21 cellular contexts compared by ENCODE assay signal in the genomic region with DNA sequence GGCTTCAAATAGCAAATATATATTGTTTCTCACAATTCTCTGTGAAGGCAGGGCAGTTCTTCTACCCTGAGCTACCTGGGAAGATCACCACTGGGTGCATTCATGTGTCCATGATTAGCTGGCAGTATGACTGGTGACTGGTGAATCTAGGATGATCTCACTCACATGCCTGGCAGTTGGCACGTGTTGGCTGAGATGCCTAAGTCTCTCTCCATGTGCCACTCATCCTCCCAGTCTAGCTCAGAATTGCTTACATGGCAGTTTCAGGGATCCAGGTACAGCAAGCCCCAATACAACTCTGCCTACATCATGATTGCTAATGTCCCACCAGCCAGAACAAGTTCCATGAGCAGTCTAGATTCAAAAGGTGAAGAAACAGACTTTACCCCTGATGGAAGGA.
"Had no signal": no experiment of that assay in that cellular context is flagged by ENCODE, and none has a peak within 500 bp of the region (broad histone marks: within the 10 kb centered on the region; RNA-seq: fewer than 3 reads in every experiment).

No MANE protein-coding gene starts in this region.

- H3K4me3 Mint-ChIP-seq: activated CD8-positive, alpha-beta T cell treated with anti-CD3 and anti-CD28 coated beads, Interleukin-2, amount 10 ng/mL, durations not matched to agents 7 days and 5 days; activated T-cell treated with anti-CD3 and anti-CD28 coated beads, Interleukin-2, amount 50 U/mL, for 72 hours; dendritic cell treated with granulocyte-macrophage colony-stimulating factor and Interleukin-4, amounts not matched to agents 40 ng/mL and 50 ng/mL, for 4 days; naive B cell; stimulated activated naive B cell treated with anti-CD40 and anti-IgM and Interleukin-4, amounts not matched to agents 10 μg/mL and 1 μg/mL and 100 μg/mL, for 72 hours; T-helper 17 cell had no signal

- H3K4me1 Mint-ChIP-seq: naive B cell; stimulated activated naive B cell treated with anti-CD40 and anti-IgM and Interleukin-4, amounts not matched to agents 10 μg/mL and 1 μg/mL and 100 μg/mL, for 72 hours; T-helper 17 cell had no signal

- FAIRE-seq: islet of Langerhans, urothelium cell line had no signal

- H3K9me3 ChIP-seq: thyroid gland had no signal

- H3K27ac Mint-ChIP-seq: activated CD8-positive, alpha-beta T cell treated with anti-CD3 and anti-CD28 coated beads, Interleukin-2, amount 10 ng/mL, durations not matched to agents 7 days and 5 days; activated naive CD4-positive, alpha-beta T cell treated with anti-CD3 and anti-CD28 coated beads, Interleukin-2, amount 50 U/mL, for 72 hours; activated T-cell treated with anti-CD3 and anti-CD28 coated beads, Interleukin-2, amount 50 U/mL, for 72 hours; dendritic cell treated with granulocyte-macrophage colony-stimulating factor and Interleukin-4, amounts not matched to agents 40 ng/mL and 50 ng/mL, for 4 days; naive B cell; stimulated activated naive B cell treated with anti-CD40 and anti-IgM and Interleukin-4, amounts not matched to agents 10 μg/mL and 1 μg/mL and 100 μg/mL, for 72 hours; T-helper 17 cell had no signal

- H3K27me3 ChIP-seq: left lung, neutrophil, thyroid gland had no signal

- H3K36me3 Mint-ChIP-seq: activated naive CD4-positive, alpha-beta T cell treated with anti-CD3 and anti-CD28 coated beads, Interleukin-2, amount 50 U/mL, for 72 hours; naive B cell; stimulated activated naive B cell treated with anti-CD40 and anti-IgM and Interleukin-4, amounts not matched to agents 10 μg/mL and 1 μg/mL and 100 μg/mL, for 72 hours had no signal

- H3K27me3 Mint-ChIP-seq: dendritic cell treated with granulocyte-macrophage colony-stimulating factor and Interleukin-4, amounts not matched to agents 40 ng/mL and 50 ng/mL, for 4 days had no signal

- H3K27ac ChIP-seq: left lung, neutrophil, skin epidermis, thyroid gland had no signal

- ATAC-seq: activated CD8-positive, alpha-beta T cell treated with anti-CD3 and anti-CD28 coated beads, Interleukin-2, amount 10 ng/mL, durations not matched to agents 7 days and 5 days; activated naive CD4-positive, alpha-beta T cell treated with anti-CD3 and anti-CD28 coated beads, Interleukin-2, amount 50 U/mL, for 72 hours; activated T-cell treated with anti-CD3 and anti-CD28 coated beads, Interleukin-2, amount 50 U/mL, for 72 hours; left lung; stimulated activated naive B cell treated with anti-CD40 and anti-IgM and Interleukin-4, amounts not matched to agents 10 μg/mL and 1 μg/mL and 100 μg/mL, for 72 hours; T-helper 17 cell had no signal

- H3K4me1 ChIP-seq: left lung, thyroid gland had no signal

- H3K9me3 Mint-ChIP-seq: activated T-cell treated with anti-CD3 and anti-CD28 coated beads, Interleukin-2, amount 50 U/mL, for 72 hours had no signal

- H3K4me3 ChIP-seq: left lung, skin epidermis, thyroid gland had no signal

- DNase-seq: activated CD4-positive, alpha-beta T cell treated with anti-CD3 and anti-CD28 coated beads for 4 hours; activated CD8-positive, alpha-beta memory T cell treated with anti-CD3 and anti-CD28 coated beads, Interleukin-2, amount 50 U/mL, for 4 hours; activated CD8-positive, alpha-beta T cell treated with anti-CD3 and anti-CD28 coated beads, Interleukin-2, amount 10 ng/mL, durations not matched to agents 7 days and 5 days; activated gamma-delta T cell; activated T-cell treated with anti-CD3 and anti-CD28 coated beads, Interleukin-2, amount 50 U/mL, for 72 hours; cerebellar nuclear complex; effector memory CD4-positive, alpha-beta T cell; left lung; naive B cell; retina; stimulated activated CD4-positive, alpha-beta T cell treated with anti-CD3 and anti-CD28 coated beads, Interleukin-15, amount 100 ng/mL, for 24 hours; stimulated activated CD4-positive, alpha-beta T cell treated with anti-CD3 and anti-CD28 coated beads, Interleukin-4, amount 100 ng/mL, for 1 hour; stimulated activated naive B cell treated with anti-CD40 and anti-IgM and Interleukin-4, amounts not matched to agents 10 μg/mL and 1 μg/mL and 100 μg/mL, for 72 hours; T-helper 17 cell; thyroid gland had no signal

- H3K36me3 ChIP-seq: left lung, neutrophil, thyroid gland had no signal
